Comparison of ENCODE assay signal across 26 cellular contexts in genomic region chr2:89851583-89851905, GRCh38.
"Had no signal": no experiment of that assay in that cellular context is flagged by ENCODE, and none has a peak within 500 bp of the region (broad histone marks: within the 10 kb centered on the region; RNA-seq: fewer than 3 reads in every experiment).

No MANE protein-coding gene starts in this region.

- H3K36me3 ChIP-seq: left ventricle myocardium inferior, stomach, thyroid gland had no signal

- H3K27ac Mint-ChIP-seq: activated naive CD8-positive, alpha-beta T cell; nephron; stimulated activated memory B cell treated with anti-CD40 and anti-IgM and Interleukin-4, amounts not matched to agents 10 μg/mL and 1 μg/mL and 100 μg/mL, for 72 hours had no signal

- H3K27me3 ChIP-seq: thyroid gland had no signal

- ATAC-seq: mucosa of descending colon had no signal

- H3K27ac ChIP-seq: left ventricle myocardium inferior, skin epidermis, stomach, thyroid gland, VCaP had no signal

- H3K4me1 ChIP-seq: left ventricle myocardium inferior, stomach, thyroid gland had no signal

- DNase-seq: activated CD4-positive, alpha-beta T cell treated with anti-CD3 and anti-CD28 coated beads for 4 hours; activated CD4-positive, alpha-beta T cell treated with anti-CD3 and anti-CD28 coated beads, Interleukin-2, amount 50 U/mL, for 4 hours; activated effector memory CD4-positive, alpha-beta T cell treated with Interleukin-2 at 50 U/mL for 16 hours; activated naive CD4-positive, alpha-beta T cell treated with Interleukin-2 at 50 U/mL for 16 hours; anterior cingulate cortex; effector memory CD4-positive, alpha-beta T cell; glutamatergic neuron; left ventricle myocardium inferior; mucosa of descending colon; posterior cingulate gyrus; stimulated activated CD4-positive, alpha-beta T cell treated with anti-CD3 and anti-CD28 coated beads, Interleukin-12 subunit alpha, Interleukin-12 subunit beta, amount 100 ng/mL, for 4 hours; stimulated activated CD4-positive, alpha-beta T cell treated with anti-CD3 and anti-CD28 coated beads, Interleukin-4, amount 100 ng/mL, for 24 hours; stomach; T-helper 9 cell; thyroid gland had no signal

- H3K9me3 Mint-ChIP-seq: stimulated activated memory B cell treated with anti-CD40 and anti-IgM and Interleukin-4, amounts not matched to agents 10 μg/mL and 1 μg/mL and 100 μg/mL, for 72 hours had no signal

- H3K27me3 Mint-ChIP-seq: stimulated activated memory B cell treated with anti-CD40 and anti-IgM and Interleukin-4, amounts not matched to agents 10 μg/mL and 1 μg/mL and 100 μg/mL, for 72 hours had no signal

- H3K4me3 ChIP-seq: left ventricle myocardium inferior, lung, mucosa of descending colon, skin epidermis, stomach, thyroid gland had no signal

- FAIRE-seq: colon, frontal cortex, islet of Langerhans, TTC549 had no signal

- H3K9me3 ChIP-seq: left ventricle myocardium inferior, mucosa of descending colon, stomach, thyroid gland had no signal

- H3K4me1 Mint-ChIP-seq: central memory CD8-positive, alpha-beta T cell; nephron had no signal

- H3K4me3 Mint-ChIP-seq: activated naive CD8-positive, alpha-beta T cell; central memory CD8-positive, alpha-beta T cell; nephron; stimulated activated memory B cell treated with anti-CD40 and anti-IgM and Interleukin-4, amounts not matched to agents 10 μg/mL and 1 μg/mL and 100 μg/mL, for 72 hours had no signal
